Comparison of ENCODE assay signal across 8 cellular contexts in the genomic region with DNA sequence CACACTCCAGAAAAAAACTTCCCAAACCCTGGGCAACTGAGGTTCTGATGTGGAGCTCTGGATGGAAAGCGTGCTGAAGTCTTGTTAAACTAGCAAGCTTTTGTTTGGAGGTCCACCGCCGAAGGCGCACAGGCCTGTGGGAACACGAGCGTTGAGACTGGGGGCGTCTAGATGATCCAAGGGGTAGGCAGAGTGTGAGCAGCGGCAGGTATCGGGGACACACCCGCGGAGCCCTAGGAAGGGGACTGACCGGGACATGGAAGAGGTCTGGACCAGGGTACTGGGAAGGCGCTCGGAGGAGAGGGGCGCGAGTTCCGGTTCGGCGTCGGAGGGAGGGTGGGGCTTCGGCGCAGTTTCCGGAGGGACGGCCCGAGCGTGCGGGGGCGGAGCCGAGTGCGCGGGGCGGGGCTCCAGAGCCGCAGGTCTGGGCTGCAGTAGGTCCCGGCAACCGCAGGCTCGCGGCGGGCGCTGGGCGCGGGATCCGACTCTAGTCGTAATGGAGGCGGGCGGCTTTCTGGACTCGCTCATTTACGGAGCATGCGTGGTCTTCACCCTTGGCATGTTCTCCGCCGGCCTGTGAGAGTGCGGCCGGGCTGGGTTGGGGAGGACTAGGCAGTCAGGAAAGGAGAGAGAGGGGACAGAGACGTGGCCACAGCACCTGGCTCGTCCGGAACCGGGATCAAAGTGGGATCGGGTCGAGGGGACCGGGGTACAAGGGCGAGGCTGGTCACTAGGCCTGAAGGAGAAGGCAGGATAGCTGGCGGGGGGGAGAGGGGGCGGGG. TPM values are rescaled to one million over a fixed set of nuclear protein-coding genes. Genes with fewer than 3 reads are reported as not detected.
DNase-seq lines count a peak whose midpoint lies in the region; ATAC-seq and TF ChIP-seq lines count a peak whose summit lies in the region.

Gene SLC50A1, plus strand, starts transcription at position 437 of the 782 bp plus-strand sequence. Its CDS starts 60 bp downstream, at position 497.

- H3K9ac ChIP-seq in neuronal stem cell (ENCODE audit: low read depth, low read length, poor library complexity), result peak within 1 kb of the TSS; percentile 96
- H3K9ac ChIP-seq in subcutaneous abdominal adipose tissue (ENCODE audit: low read length in 5 of 5), result peak within 1 kb of the TSS; percentile 84 to 99 (median 98)

- H3K36me3 ChIP-seq in SJSA1, result peaks cover 30% of the 10 kb centered on the region
- peaks cover 12 to 17% of the 10 kb centered on the region in 2 donors for H3K36me3 ChIP-seq in neuronal stem cell (replicated peaks in 1 of 2; ENCODE audit: control insufficient read depth in 2 of 2, insufficient read depth in 2 of 2, low read length in 2 of 2)
- peaks cover 0 to 36% (median 28%) of the 10 kb centered on the region in 5 donors for H3K36me3 ChIP-seq in subcutaneous abdominal adipose tissue (ENCODE audit: control insufficient read depth in 5 of 5, insufficient read depth in 5 of 5, low read length in 5 of 5)

- H2BK12ac ChIP-seq in neuronal stem cell (ENCODE audit: low read length), result no peak within 1 kb of the TSS

- H2AFZ ChIP-seq in neuronal stem cell (ENCODE audit: low read length), result peak within 1 kb of the TSS; percentile 99

- peak within 1 kb of the TSS; percentile 95 for H4K8ac ChIP-seq in neuronal stem cell (ENCODE audit: low read depth, low read length)

- H2BK5ac ChIP-seq in neuronal stem cell (ENCODE audit: low read length), result peak within 1 kb of the TSS; percentile 94

- peaks cover 4% of the 10 kb centered on the region for H3K79me1 ChIP-seq in neuronal stem cell (ENCODE audit: low read depth, low read length)

- H3K4me2 ChIP-seq in neuronal stem cell (ENCODE audit: insufficient read depth, low read length, poor library complexity, severe bottlenecking), result peak within 1 kb of the TSS; percentile 82

- H3K23ac ChIP-seq in neuronal stem cell (ENCODE audit: low read depth, low read length, poor library complexity), result peak within 1 kb of the TSS; percentile 85

- peak within 1 kb of the TSS; percentile 95 for H3K14ac ChIP-seq in neuronal stem cell (ENCODE audit: low read length)

- H3K27ac ChIP-seq in SJSA1 (peak within 1 kb of the TSS; percentile 89), foreskin keratinocyte (peak within 1 kb of the TSS; percentile 95), neuronal stem cell (replicated peaks; ENCODE audit: low read length) (peak within 1 kb of the TSS; percentile 100), subcutaneous abdominal adipose tissue (ENCODE audit: low read depth, low read length) (peak within 1 kb of the TSS; percentile 100)

- no CpG with 5 or more reads among the region's 62 CpGs for WGBS in neuronal stem cell (ENCODE audit: extremely low coverage in 2 of 2, insufficient read length in 2 of 2, insufficient replicate concordance in 1 of 2), 2 donors

- DNase-seq in GDM1 (lab: John Stamatoyannopoulos, UW) (peak; percentile 92), HEK293T (ENCODE audit: extremely low spot score) (peak; percentile 99), MV-4-11 (lab: John Stamatoyannopoulos, UW) (peak; percentile 87), SJSA1 (ENCODE audit: low read depth in 1 of 2, low spot score in 2 of 2) (peak; percentile 92 to 96), foreskin keratinocyte (peak; percentile 78 to 88), neuronal stem cell (ENCODE audit: low spot score) (peak; percentile 94)
- DNase-seq in activated gamma-delta T cell treated with anti-CD3 and anti-CD28 coated beads, Interleukin-2, amount 50 U/mL, for 16 hours (ENCODE audit: low read depth), result peak; percentile 84

- peak; percentile 76 for ATAC-seq in foreskin keratinocyte

- peak within 1 kb of the TSS; percentile 99 for H3K18ac ChIP-seq in neuronal stem cell (ENCODE audit: low read length)

- peak; percentile 44 for TF ChIP-seq CTCF in foreskin keratinocyte (conservative IDR thresholded peaks at IDR 0.05)

- peak within 1 kb of the TSS; percentile 3 for H2BK120ac ChIP-seq in neuronal stem cell (ENCODE audit: low read depth, low read length)

- H3K27me3 ChIP-seq in SJSA1 (replicated peaks), result no peaks in the 10 kb centered on the region
- H3K27me3 ChIP-seq in foreskin keratinocyte, result no peaks in the 10 kb centered on the region
- H3K27me3 ChIP-seq in neuronal stem cell (ENCODE audit: control insufficient read depth in 3 of 3, insufficient read depth in 3 of 3, low read depth in 1 of 3, low read length in 3 of 3), result peaks cover 0 to 4% (median 0%) of the 10 kb centered on the region in 3 experiments
- H3K27me3 ChIP-seq in subcutaneous abdominal adipose tissue (ENCODE audit: control insufficient read depth in 5 of 5, insufficient read depth in 4 of 5, low read length in 5 of 5), result peaks cover 0 to 5% (median 0%) of the 10 kb centered on the region in 5 donors

- H3K4ac ChIP-seq in neuronal stem cell (ENCODE audit: low read length), result peak within 1 kb of the TSS; percentile 84

- peak within 1 kb of the TSS; percentile 21 for H2BK15ac ChIP-seq in neuronal stem cell (ENCODE audit: low read length)

- H3K9me3 ChIP-seq in SJSA1 (replicated peaks) (no peaks in the 10 kb centered on the region), neuronal stem cell (replicated peaks in 1 of 2; ENCODE audit: control insufficient read depth in 2 of 2, insufficient read depth in 1 of 2, low read depth in 1 of 2, low read length in 2 of 2) (peaks cover 0 to 2% of the 10 kb centered on the region in 2 donors), subcutaneous abdominal adipose tissue (ENCODE audit: control insufficient read depth in 5 of 5, low read length in 5 of 5) (peaks cover 0 to 3% (median 0%) of the 10 kb centered on the region in 5 donors)

- H3K4me3 ChIP-seq in SJSA1 (peak within 1 kb of the TSS; percentile 50), neuronal stem cell (ENCODE audit: low read length in 2 of 2) (peak within 1 kb of the TSS; percentile 98 to 99), subcutaneous abdominal adipose tissue (ENCODE audit: low read depth in 1 of 5, low read length in 5 of 5) (peak within 1 kb of the TSS; percentile 58 to 89 (median 84))

- CTCF ChIA-PET in HEK293T (lab: Yijun Ruan, JAX), result interaction anchor here (0.8 to 1.8 kb wide), 2 partner anchors 32 to 44 kb away, joined by 3 to 6 read pairs (median 6); no protein-coding TSS in a partner anchor

- no peak within 1 kb of the TSS for H4K91ac ChIP-seq in neuronal stem cell (ENCODE audit: low read depth, low read length, poor library complexity)

- peak within 1 kb of the TSS; percentile 72 for H2AK5ac ChIP-seq in neuronal stem cell (ENCODE audit: low read depth, low read length)

- H3K4me1 ChIP-seq in SJSA1 (replicated peaks) (peaks cover 33% of the 10 kb centered on the region), foreskin keratinocyte (peaks cover 11% of the 10 kb centered on the region), neuronal stem cell (ENCODE audit: control insufficient read depth in 2 of 2, insufficient read depth in 1 of 2, low read depth in 1 of 2, low read length in 2 of 2) (peaks cover 8 to 12% of the 10 kb centered on the region in 2 donors), subcutaneous abdominal adipose tissue (ENCODE audit: control insufficient read depth in 5 of 5, insufficient read depth in 5 of 5, low read length in 5 of 5) (peaks cover 22 to 72% (median 57%) of the 10 kb centered on the region in 5 donors)

- POLR2A ChIA-PET in HEK293T (lab: Yijun Ruan, JAX), result interaction anchor here (0.7 to 3.8 kb wide), 22 partner anchors 9 to 109 kb away, joined by 3 to 48 read pairs (median 4); partner anchors contain the start of genes EFNA1 and KRTCAP2

TF ChIP-seq in HEK293T, 16 proteins besides CTCF, POLR2A, EP300 and RAD21:
- 0 out of 2 replicates have a peak, but pooled peaks have one; percentile 60 for TF ChIP-seq HDGF (IDR thresholded peaks at IDR 0.05; ENCODE audit: borderline replicate concordance)
- peak; percentile 73 for TF ChIP-seq L3MBTL2 (conservative IDR thresholded peaks at IDR 0.05)
- TF ChIP-seq SUZ12 (IDR thresholded peaks at IDR 0.05), result no peak

RNA-seq across cellular contexts. Expression of gene SLC50A1, which starts in this region (rescaled TPM):
- 9.9 and 23.4 TPM in 2 replicates for total RNA-seq in SJSA1 (2014; rRNA removed; shearing (Covaris generic))
- 63.0 and 65.0 TPM in 2 replicates for total RNA-seq in foreskin keratinocyte
- polyA plus RNA-seq in foreskin keratinocyte, result 78.9 and 81.8 TPM in 2 replicates
- 37.1 TPM for polyA plus RNA-seq in neuronal stem cell (2013, experiment 1 of 2)
- 36.6 TPM for polyA plus RNA-seq in neuronal stem cell (2013, experiment 2 of 2)

Comparison
In these comparisons a context has a peak if more than half of its experiments do, and no peak if none do; other contexts are left out.
1. Peak in every context shown above with its lines: DNase-seq, ATAC-seq, H3K4me3 ChIP-seq and H3K27ac ChIP-seq.